Comparison of ENCODE assay signal across 8 cellular contexts in the genomic region with DNA sequence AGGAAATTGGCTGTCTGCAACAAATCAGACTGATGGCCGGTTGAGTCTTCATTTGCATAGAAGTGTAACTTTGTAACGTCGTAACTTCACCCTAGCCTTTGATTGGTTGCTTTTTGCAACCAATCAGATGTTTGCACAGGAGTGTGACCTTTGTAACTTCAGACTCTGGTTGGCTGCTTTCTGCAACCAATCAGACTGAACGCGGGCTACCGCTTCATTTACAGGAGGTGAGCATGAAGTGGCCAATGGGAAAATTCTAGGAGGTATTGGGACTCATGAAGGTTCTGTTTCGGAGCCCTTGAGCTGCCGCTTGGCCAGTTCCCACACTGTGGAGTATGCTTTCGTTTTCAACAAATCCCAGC. TPM values are rescaled to one million over a fixed set of nuclear protein-coding genes. Genes with fewer than 3 reads are reported as not detected.
DNase-seq lines count a peak whose midpoint lies in the region; ATAC-seq, FAIRE-seq and TF ChIP-seq lines count a peak whose summit lies in the region.

No MANE protein-coding gene starts in this region.

- H3K9ac ChIP-seq in K562 (ENCODE audit: insufficient read depth in 1 of 2, low read depth in 2 of 2, low read length in 2 of 2) = peak overlapping the region in 1 of 2 experiments; percentile 52; a peak in 2 of 4 replicates

- no peak for TF ChIP-seq POLR2A in K562 (conservative IDR thresholded peaks at IDR 0.05)

- no peaks in the 10 kb centered on the region for H3K27me3 ChIP-seq in K562 (ENCODE audit: control insufficient read depth in 2 of 2, insufficient read depth in 2 of 2, low read length in 2 of 2)

- H3K27ac ChIP-seq in K562 (ENCODE audit: extremely low read depth, low read depth, low read length) = peak overlapping the region; percentile 73

- TF ChIP-seq CTCF in K562 (IDR thresholded peaks at IDR 0.05 in 2 of 3, conservative IDR thresholded peaks at IDR 0.05 in 1 of 3; ENCODE audit: insufficient read depth in 2 of 3, low read depth in 1 of 3, low read length in 3 of 3) = no peak
- no peak for TF ChIP-seq CTCF in retinal pigment epithelial cell (conservative IDR thresholded peaks at IDR 0.05; ENCODE audit: low read depth, low read length)

- peak; percentile 72 for DNase-seq in GDM1 (lab: John Stamatoyannopoulos, UW)
- no peak for DNase-seq in Jurkat, Clone E6-1 (ENCODE audit: low read depth, low spot score)
- peak; percentile 72 for DNase-seq in RPMI8226
- peak; percentile 55 to 75 (median 64) for DNase-seq in K562 (ENCODE audit: extremely low read depth in 1 of 4, low spot score in 3 of 4)
- peak; percentile 51 for DNase-seq in iPS DF 4.7 (ENCODE audit: extremely low read depth, low spot score)
- DNase-seq in retinal pigment epithelial cell (ENCODE audit: low read depth) = peak; percentile 38
- DNase-seq in activated CD8-positive, alpha-beta memory T cell treated with anti-CD3 and anti-CD28 coated beads, Interleukin-2, amount 50 U/mL, for 48 hours = no peak

- no peaks in the 10 kb centered on the region for H3K36me3 ChIP-seq in K562 (ENCODE audit: control insufficient read depth, insufficient read depth, low read length)

- H2AFZ ChIP-seq in K562 (ENCODE audit: low read depth, low read length) = peak overlapping the region; percentile 88

- intact Hi-C loops in K562 (cut with micrococcal nuclease) = no loop called here

- POLR2A ChIA-PET in K562 (lab: Yijun Ruan, JAX) = interaction anchor here (0.5 to 1.7 kb wide), 4 partner anchors 14 to 112 kb away, joined by 3 to 6 read pairs (median 4); a partner anchor contains a TSS

- TF ChIP-seq EP300 in K562 (IDR thresholded peaks at IDR 0.05; ENCODE audit: low read length) = no peak

- WGBS in K562 (ENCODE audit: insufficient coverage, low coverage, missing lambda C conversion rate) = 22% methylated on average over 9 of the region's 9 CpGs

- in situ Hi-C loops in K562 (cut with MboI) = no loop called here

- H3K4me2 ChIP-seq in K562 (ENCODE audit: insufficient read depth, low read length) = peak overlapping the region; percentile 90

- BruUV-seq in K562 (replicated peaks; lab: Mats Ljungman, UMichigan) = no TSS peak

- peak; percentile 12 for ATAC-seq in GM21737 (IDR thresholded peaks at IDR 0.05; ENCODE audit: unreplicated experiment)
- peak; percentile 82 for ATAC-seq in K562

- peaks cover 0 to 10% of the 10 kb centered on the region in 2 experiments; a peak in 2 of 5 replicates for H3K4me1 ChIP-seq in K562 (replicated peaks in 1 of 2; ENCODE audit: control insufficient read depth in 2 of 2, insufficient read depth in 2 of 2, low read length in 2 of 2)

- H3K9me1 ChIP-seq in K562 (ENCODE audit: control insufficient read depth, insufficient read depth, low read length) = no peaks in the 10 kb centered on the region

- peak; percentile 75 for FAIRE-seq in K562 (lab: Jason Lieb, UNC)

- peaks cover 8% of the 10 kb centered on the region; the same call in 2 of the 3 replicates for H3K79me2 ChIP-seq in K562 (ENCODE audit: control insufficient read depth, insufficient read depth, low read length)

- CTCF ChIA-PET in K562 (lab: Yijun Ruan, JAX; ENCODE audit: low intra/inter-chr PET ratio) = interaction anchor here (0.5 to 0.7 kb wide), 2 partner anchors 12 to 985 kb away, joined by 3 read pairs; no protein-coding TSS in a partner anchor

- H3K4me3 ChIP-seq in Jurkat, Clone E6-1 (ENCODE audit: low read length) = peak overlapping the region; percentile 77
- peak overlapping the region; percentile 59 for H3K4me3 ChIP-seq in K562
- peak overlapping the region; percentile 74 for H3K4me3 ChIP-seq in retinal pigment epithelial cell (ENCODE audit: low read length)

- H3K9me3 ChIP-seq in K562 (replicated peaks; ENCODE audit: control insufficient read depth, insufficient read depth, low read depth, low read length) = 0 out of 2 replicates have a peak, but pooled peaks cover 4% of the 10 kb centered on the region

- no peak for TF ChIP-seq RAD21 in K562 (CRISPR knock-in tag; conservative IDR thresholded peaks at IDR 0.05 in 1 of 2, IDR thresholded peaks at IDR 0.05 in 1 of 2)

- H4K20me1 ChIP-seq in K562 (replicated peaks; ENCODE audit: control insufficient read depth, insufficient read depth, low read length) = no peaks in the 10 kb centered on the region

TF ChIP-seq in K562, 482 proteins besides CTCF, POLR2A, EP300 and RAD21 (continues in another document):
- TF ChIP-seq, protein P1, sequence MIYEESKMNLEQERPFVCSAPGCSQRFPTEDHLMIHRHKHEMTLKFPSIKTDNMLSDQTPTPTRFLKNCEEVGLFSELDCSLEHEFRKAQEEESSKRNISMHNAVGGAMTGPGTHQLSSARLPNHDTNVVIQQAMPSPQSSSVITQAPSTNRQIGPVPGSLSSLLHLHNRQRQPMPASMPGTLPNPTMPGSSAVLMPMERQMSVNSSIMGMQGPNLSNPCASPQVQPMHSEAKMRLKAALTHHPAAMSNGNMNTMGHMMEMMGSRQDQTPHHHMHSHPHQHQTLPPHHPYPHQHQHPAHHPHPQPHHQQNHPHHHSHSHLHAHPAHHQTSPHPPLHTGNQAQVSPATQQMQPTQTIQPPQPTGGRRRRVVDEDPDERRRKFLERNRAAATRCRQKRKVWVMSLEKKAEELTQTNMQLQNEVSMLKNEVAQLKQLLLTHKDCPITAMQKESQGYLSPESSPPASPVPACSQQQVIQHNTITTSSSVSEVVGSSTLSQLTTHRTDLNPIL (CRISPR knock-in tag; IDR thresholded peaks at IDR 0.05) = no peak
- TF ChIP-seq CREB1 (IDR thresholded peaks at IDR 0.05) (no peak), CREB1 (CRISPR knock-in tag; IDR thresholded peaks at IDR 0.05) (no peak), RBM25 (IDR thresholded peaks at IDR 0.05; ENCODE audit: low read depth, low read length, severe bottlenecking) (peak; percentile 42)

RNA-seq across cellular contexts. Expression of a gene that starts 0.4 kb away (rescaled TPM):
- 10.2 TPM for polyA plus RNA-seq in Jurkat, Clone E6-1 (2012; ENCODE audit: insufficient read depth, insufficient read length)
- 12.6 and 50.6 TPM in 2 replicates for total RNA-seq in K562 (2011; cell fraction: chromatin; rRNA removed; ENCODE audit: low replicate concordance)
- total RNA-seq in K562 (2011; cell fraction: nucleolus; rRNA removed) = 8.7 and 11.2 TPM in 2 replicates
- 16.9 and 22.1 TPM in 2 replicates for total RNA-seq in K562 (2011; cell fraction: nucleoplasm; rRNA removed)
- total RNA-seq in K562 (2014; rRNA removed) (4.0 and 4.3 TPM in 2 replicates), K562 (2014; rRNA removed; fragmentation: Illumina TruSeq; extraction: Trizol) (14.6 and 15.9 TPM in 2 replicates), K562 (2015; rRNA removed; fragmentation: Illumina TruSeq; extraction: Trizol) (10.5 and 11.5 TPM in 2 replicates), K562 (2021) (7.4 and 11.7 TPM in 2 replicates)
- polyA plus RNA-seq in K562 (2011; rRNA removed) (12.2 and 21.5 TPM in 2 replicates), K562 (2014; fragmentation: Illumina TruSeq; extraction: Trizol) (11.6 and 14.5 TPM in 2 replicates), K562 (2014; fragmentation: Nextera tagmentation; extraction: Ambion mirVana) (10 to 100 TPM; 11.0 to 19.0 TPM), K562 (2014; rRNA removed) (9.4 and 11.5 TPM in 2 replicates)
- polyA plus RNA-seq in K562 (2011; cell fraction: cytosol; rRNA removed) = 2.1 and 4.4 TPM in 2 replicates
- 15.3 and 17.0 TPM in 2 replicates for polyA plus RNA-seq in K562 (2011; cell fraction: nucleus; rRNA removed)
- polyA plus RNA-seq in K562 (2012) = 13.3 and 17.5 TPM in 2 replicates
- polyA minus RNA-seq in K562 (2011; rRNA and poly(A)+ RNA removed) = 13.2 and 20.5 TPM in 2 replicates
- 3.5 and 4.9 TPM in 2 replicates for polyA minus RNA-seq in K562 (2011; cell fraction: cytosol; rRNA and poly(A)+ RNA removed)
- 6.9 and 7.7 TPM in 2 replicates for polyA minus RNA-seq in K562 (2011; cell fraction: nucleus; rRNA and poly(A)+ RNA removed)

RNA-seq across cellular contexts. Expression of a gene that starts 13.9 kb away (rescaled TPM):
- 2.2 TPM for polyA plus RNA-seq in Jurkat, Clone E6-1 (2012; ENCODE audit: insufficient read depth, insufficient read length)
- total RNA-seq in K562 (2011; cell fraction: chromatin; rRNA removed; ENCODE audit: low replicate concordance) = 11.2 and 14.9 TPM in 2 replicates
- 8.6 and 10.0 TPM in 2 replicates for total RNA-seq in K562 (2011; cell fraction: nucleolus; rRNA removed)
- 6.0 and 10.3 TPM in 2 replicates for total RNA-seq in K562 (2011; cell fraction: nucleoplasm; rRNA removed)
- total RNA-seq in K562 (2014; rRNA removed) (2.8 and 3.8 TPM in 2 replicates), K562 (2014; rRNA removed; fragmentation: Illumina TruSeq; extraction: Trizol) (3.1 and 4.4 TPM in 2 replicates), K562 (2015; rRNA removed; fragmentation: Illumina TruSeq; extraction: Trizol) (1.8 and 3.1 TPM in 2 replicates), K562 (2021) (3.0 and 4.1 TPM in 2 replicates)
- polyA plus RNA-seq in K562 (2011; rRNA removed) (2.2 and 2.8 TPM in 2 replicates), K562 (2014; fragmentation: Illumina TruSeq; extraction: Trizol) (1.9 and 2.1 TPM in 2 replicates), K562 (2014; fragmentation: Nextera tagmentation; extraction: Ambion mirVana) (under 1 TPM; 0.08 to 0.25 TPM), K562 (2014; rRNA removed) (2.2 and 3.3 TPM in 2 replicates)
- 1.2 and 1.8 TPM in 2 replicates for polyA plus RNA-seq in K562 (2011; cell fraction: cytosol; rRNA removed)
- 3.0 and 4.0 TPM in 2 replicates for polyA plus RNA-seq in K562 (2011; cell fraction: nucleus; rRNA removed)
- polyA plus RNA-seq in K562 (2012) = 0.62 and 1.2 TPM in 2 replicates
- 8.5 and 10.2 TPM in 2 replicates for polyA minus RNA-seq in K562 (2011; rRNA and poly(A)+ RNA removed)
- 3.0 and 4.0 TPM in 2 replicates for polyA minus RNA-seq in K562 (2011; cell fraction: cytosol; rRNA and poly(A)+ RNA removed)
- polyA minus RNA-seq in K562 (2011; cell fraction: nucleus; rRNA and poly(A)+ RNA removed) = 7.0 and 7.7 TPM in 2 replicates

RNA-seq across cellular contexts. Expression of a gene that starts 39.3 kb away (rescaled TPM):
- polyA plus RNA-seq in Jurkat, Clone E6-1 (2012; ENCODE audit: insufficient read depth, insufficient read length) = 2.8 TPM
- 1.1 and 2.9 TPM in 2 replicates for total RNA-seq in K562 (2011; cell fraction: chromatin; rRNA removed; ENCODE audit: low replicate concordance)
- total RNA-seq in K562 (2011; cell fraction: nucleolus; rRNA removed) = 0.83 and 0.92 TPM in 2 replicates
- total RNA-seq in K562 (2011; cell fraction: nucleoplasm; rRNA removed) = 1.6 and 2.6 TPM in 2 replicates
- total RNA-seq in K562 (2014; rRNA removed) (0.45 and 0.49 TPM in 2 replicates), K562 (2014; rRNA removed; fragmentation: Illumina TruSeq; extraction: Trizol) (0.64 and 1.2 TPM in 2 replicates), K562 (2015; rRNA removed; fragmentation: Illumina TruSeq; extraction: Trizol) (0.76 and 1.1 TPM in 2 replicates), K562 (2021) (0.45 and 0.82 TPM in 2 replicates)
- polyA plus RNA-seq in K562 (2011; rRNA removed) (0.73 and 1.1 TPM in 2 replicates), K562 (2014; fragmentation: Illumina TruSeq; extraction: Trizol) (0.78 and 1.8 TPM in 2 replicates), K562 (2014; fragmentation: Nextera tagmentation; extraction: Ambion mirVana) (1 to 10 TPM in 1 of 2 experiments, under 1 TPM in 1; 0.25 to 1.2 TPM), K562 (2014; rRNA removed) (0.46 and 1.5 TPM in 2 replicates)
- polyA plus RNA-seq in K562 (2011; cell fraction: cytosol; rRNA removed) = 0.10 and 0.40 TPM in 2 replicates
- 1.3 and 1.8 TPM in 2 replicates for polyA plus RNA-seq in K562 (2011; cell fraction: nucleus; rRNA removed)
- 0.86 and 3.1 TPM in 2 replicates for polyA plus RNA-seq in K562 (2012)
- polyA minus RNA-seq in K562 (2011; rRNA and poly(A)+ RNA removed) = 0.77 and 1.0 TPM in 2 replicates
- polyA minus RNA-seq in K562 (2011; cell fraction: cytosol; rRNA and poly(A)+ RNA removed) = not detected in 2 replicates
- 0.40 and 0.78 TPM in 2 replicates for polyA minus RNA-seq in K562 (2011; cell fraction: nucleus; rRNA and poly(A)+ RNA removed)

Comparison
In these comparisons a context has a peak if more than half of its experiments do, and no peak if none do; other contexts are left out.
1. DNase-seq: peak in GDM1 (single experiment), RPMI8226 (single experiment), K562 (4 of 4), iPS DF 4.7 (single experiment) and retinal pigment epithelial cell (single experiment); none in Jurkat, Clone E6-1 (single experiment) and activated CD8-positive, alpha-beta memory T cell treated with anti-CD3 and anti-CD28 coated beads, Interleukin-2, amount 50 U/mL, for 48 hours (single experiment).
2. Peak in every context shown above with its lines, with median percentiles within 50 percentile points of each other: H3K4me3 ChIP-seq.